1 cellular context compared by ENCODE assay signal in the genomic region with DNA sequence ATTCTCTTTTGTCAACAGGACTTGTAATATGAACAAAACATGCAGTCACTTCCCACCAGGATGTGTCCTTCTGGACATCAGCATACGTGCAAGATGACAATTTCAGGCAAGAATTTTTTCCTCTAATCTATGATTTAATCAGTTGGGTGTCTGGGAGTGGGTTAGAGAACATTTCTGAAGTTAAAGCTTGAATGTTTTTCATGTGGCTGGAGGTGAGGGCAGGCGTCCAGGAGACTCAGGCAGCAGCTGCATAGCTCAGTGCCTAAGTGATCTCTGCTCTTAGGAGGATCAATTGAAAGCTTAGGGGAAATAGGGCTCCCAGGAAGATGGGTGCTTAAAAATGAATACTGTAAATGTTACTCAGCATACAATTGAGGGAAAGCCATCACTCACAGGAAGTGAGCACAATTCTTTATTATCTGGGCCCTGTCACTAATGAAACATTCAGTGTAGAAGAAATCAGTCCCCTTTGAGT.
TF ChIP-seq lines count a peak whose summit lies in the region.

No MANE protein-coding gene starts in this region.

TF ChIP-seq in SK-N-SH, 30 proteins besides CTCF, POLR2A, EP300 and RAD21 (continued from another document):
- TF ChIP-seq, protein P1, sequence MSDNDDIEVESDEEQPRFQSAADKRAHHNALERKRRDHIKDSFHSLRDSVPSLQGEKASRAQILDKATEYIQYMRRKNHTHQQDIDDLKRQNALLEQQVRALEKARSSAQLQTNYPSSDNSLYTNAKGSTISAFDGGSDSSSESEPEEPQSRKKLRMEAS (IDR thresholded peaks at IDR 0.05; ENCODE audit: low read depth), result no peak; the same call in 1 of the 2 replicates
- TF ChIP-seq REST (IDR thresholded peaks at IDR 0.05; ENCODE audit: low read depth, low read length), result no peak
TF ChIP-seq in SK-N-SH: peak in this region for 9.
